ENCODE assay signal across 9 cellular contexts in the genomic region with DNA sequence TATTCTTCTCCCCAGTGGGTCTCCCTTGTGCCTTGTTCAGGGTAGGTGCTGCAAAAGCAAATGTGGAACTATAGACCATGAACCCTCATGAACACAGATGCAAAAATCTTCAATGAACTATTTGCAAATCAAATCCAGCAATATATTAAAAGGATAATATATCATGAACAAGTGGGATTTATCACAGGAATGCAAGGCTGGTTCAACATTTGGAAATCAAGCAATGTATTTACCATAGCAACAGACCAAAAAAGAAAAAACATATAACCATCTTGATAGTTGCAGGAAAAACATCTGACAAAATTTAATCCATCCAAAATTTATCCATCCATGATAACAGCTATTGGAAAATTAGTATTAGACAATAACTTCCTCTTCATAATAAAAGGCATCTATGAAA. TPM values are rescaled to one million over a fixed set of nuclear protein-coding genes. Genes with fewer than 3 reads are reported as not detected.
"Had no signal": no experiment of that assay in that cellular context is flagged by ENCODE, and none has a peak within 500 bp of the region (broad histone marks: within the 10 kb centered on the region; RNA-seq: fewer than 3 reads in every experiment).

No MANE protein-coding gene starts in this region.

- H3K4me3 ChIP-seq: GM12878 had no signal

- FAIRE-seq: G401.6, GM12878, GM12891, GM12892, GM18507, GM19239 had no signal

- ATAC-seq: GM12878 had no signal

- DNase-seq: GDM1, GF-D8 had no signal

RNA-seq across cellular contexts. Expression of gene OSBPL5, which starts 11.4 kb away (rescaled TPM):
- total RNA-seq: GM12878 had no signal
- polyA plus RNA-seq: GM12878 had no signal

RNA-seq across cellular contexts. Expression of gene MRGPRG, which starts 42.1 kb away (rescaled TPM):
- total RNA-seq: G401, GM12878 had no signal
- polyA plus RNA-seq: GM12878 had no signal

RNA-seq across cellular contexts. Expression of gene MRGPRE, which starts 55.7 kb away (rescaled TPM):
- total RNA-seq: G401 had no signal
- polyA plus RNA-seq: GM12878 had no signal
